Comparison of ENCODE assay signal across 8 cellular contexts in the genomic region with DNA sequence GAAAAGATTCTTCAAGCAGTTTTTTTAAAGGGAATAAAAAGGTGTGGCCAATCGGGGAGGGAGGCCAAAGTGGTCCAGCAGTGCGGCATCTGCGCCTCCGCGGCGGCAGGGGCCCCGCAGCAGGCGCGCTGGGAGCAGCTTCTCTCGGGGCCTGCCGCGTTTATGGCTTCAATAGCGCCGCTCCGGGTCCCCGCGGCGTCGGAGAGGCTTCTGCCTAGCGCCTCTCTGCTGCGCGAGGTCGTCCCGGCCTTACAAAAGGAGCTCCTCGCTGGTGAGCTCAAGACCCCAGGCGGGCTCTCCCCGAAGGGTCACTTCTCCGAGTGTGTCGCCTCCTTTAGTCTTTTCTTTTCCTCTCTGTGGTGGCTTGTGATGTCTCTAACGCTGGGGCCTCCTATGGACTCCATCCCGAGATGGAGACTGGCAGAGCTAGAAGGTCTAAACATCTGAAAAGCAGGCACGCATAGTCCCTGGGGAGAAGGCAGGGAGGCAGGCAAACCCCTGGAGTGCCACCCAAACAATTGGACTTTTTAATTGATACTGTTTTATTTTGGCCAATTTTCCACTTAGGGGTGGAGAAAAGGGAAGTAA.
DNase-seq lines count a peak whose midpoint lies in the region; ATAC-seq and TF ChIP-seq lines count a peak whose summit lies in the region.

No MANE protein-coding gene starts in this region.

- CTCF ChIA-PET in HEK293T (lab: Yijun Ruan, JAX), result no interaction called here

- no peak overlapping the region for H3K27ac ChIP-seq in stomach

- no peak overlapping the region for H3K4me3 ChIP-seq in astrocyte of the spinal cord (ENCODE audit: low read depth, low read length)
- peak overlapping the region; percentile 17 to 29 (median 22) for H3K4me3 ChIP-seq in stomach

- TF ChIP-seq CTCF in astrocyte of the spinal cord (IDR thresholded peaks at IDR 0.05; ENCODE audit: low read depth, low read length) (no peak), stomach (IDR thresholded peaks at IDR 0.05) (no peak)

- H3K27ac Mint-ChIP-seq in activated CD4-positive, alpha-beta T cell treated with anti-CD3 and anti-CD28 coated beads, Interleukin-2, amount 10 ng/mL, durations not matched to agents 24 days and 14 days, result no peak overlapping the region

- H3K27me3 Mint-ChIP-seq in activated CD4-positive, alpha-beta T cell treated with anti-CD3 and anti-CD28 coated beads, Interleukin-2, amount 10 ng/mL, durations not matched to agents 24 days and 14 days, result peaks cover 4% of the 10 kb centered on the region

- 22 to 47% (median 31%) methylated on average over 11 to 32 of the region's 32 CpGs for WGBS in stomach, 5 donors

- POLR2A ChIA-PET in HEK293T (lab: Yijun Ruan, JAX), result no interaction called here

- peak; percentile 60 for DNase-seq in activated CD4-positive, alpha-beta T cell treated with anti-CD3 and anti-CD28 coated beads, Interleukin-2, amount 10 ng/mL, durations not matched to agents 24 days and 14 days
- DNase-seq in activated CD4-positive, alpha-beta T cell treated with anti-CD3 and anti-CD28 coated beads, Interleukin-2, amount 50 U/mL, for 4 hours, result no peak
- peak; percentile 38 for DNase-seq in astrocyte of the spinal cord (ENCODE audit: low read depth, low spot score)
- DNase-seq in left kidney (ENCODE audit: low read depth, low spot score), result peak; percentile 77
- no peak for DNase-seq in stomach
- DNase-seq in HEK293T (ENCODE audit: extremely low spot score), result no peak

- intact Hi-C loops in activated CD4-positive, alpha-beta T cell treated with anti-CD3 and anti-CD28 coated beads, Interleukin-2, amount 10 ng/mL, durations not matched to agents 24 days and 14 days (cut with micrococcal nuclease), result loop anchor here (10.0 kb wide), 1 partner anchor 387 kb away; the partner anchor contains the start of gene ALS2
- intact Hi-C loops in stomach (cut with DNase I; ENCODE audit: low total_unique reads), result no loop called here

- peaks cover 0 to 11% (median 0%) of the 10 kb centered on the region in 3 donors for H3K27me3 ChIP-seq in stomach

- TF ChIP-seq EP300 in stomach (IDR thresholded peaks at IDR 0.05), result no peak

- H3K36me3 ChIP-seq in stomach, result no peaks in the 10 kb centered on the region

- H3K4me1 Mint-ChIP-seq in activated CD4-positive, alpha-beta T cell treated with anti-CD3 and anti-CD28 coated beads, Interleukin-2, amount 10 ng/mL, durations not matched to agents 24 days and 14 days, result peaks cover 22% of the 10 kb centered on the region

- TF ChIP-seq POLR2A in stomach (IDR thresholded peaks at IDR 0.05), result no peak

- no peaks in the 10 kb centered on the region for H3K9me3 ChIP-seq in stomach

- in situ Hi-C loops in astrocyte of the spinal cord (cut with HindIII; ENCODE audit: low sequenced_read_pairs), result no loop called here

- peaks cover 7 to 20% (median 10%) of the 10 kb centered on the region in 4 donors for H3K4me1 ChIP-seq in stomach

- no peaks in the 10 kb centered on the region for H3K36me3 Mint-ChIP-seq in activated CD4-positive, alpha-beta T cell treated with anti-CD3 and anti-CD28 coated beads, Interleukin-2, amount 10 ng/mL, durations not matched to agents 24 days and 14 days (ENCODE audit: low read depth)

- ATAC-seq in HG03457 (IDR thresholded peaks at IDR 0.05; ENCODE audit: unreplicated experiment) (no peak), GM21360 (IDR thresholded peaks at IDR 0.05; ENCODE audit: unreplicated experiment) (no peak)

- H3K4me3 Mint-ChIP-seq in activated CD4-positive, alpha-beta T cell treated with anti-CD3 and anti-CD28 coated beads, Interleukin-2, amount 10 ng/mL, durations not matched to agents 24 days and 14 days, result no peak overlapping the region

- no peaks in the 10 kb centered on the region for H3K9me3 Mint-ChIP-seq in activated CD4-positive, alpha-beta T cell treated with anti-CD3 and anti-CD28 coated beads, Interleukin-2, amount 10 ng/mL, durations not matched to agents 24 days and 14 days

TF ChIP-seq in HEK293T, 16 proteins besides CTCF, POLR2A, EP300 and RAD21:
- no peak for TF ChIP-seq PKNOX1 (IDR thresholded peaks at IDR 0.05)
- no peak for TF ChIP-seq ELF4 (IDR thresholded peaks at IDR 0.05)
- TF ChIP-seq FOXA1 (IDR thresholded peaks at IDR 0.05), result no peak
- no peak for TF ChIP-seq TARDBP (IDR thresholded peaks at IDR 0.05)
- no peak for TF ChIP-seq SUZ12 (IDR thresholded peaks at IDR 0.05)
- TF ChIP-seq ZNF384 (IDR thresholded peaks at IDR 0.05), result no peak
- no peak for TF ChIP-seq SP1 (IDR thresholded peaks at IDR 0.05)
- no peak for TF ChIP-seq HDGF (IDR thresholded peaks at IDR 0.05; ENCODE audit: borderline replicate concordance)

Comparison
In these comparisons a context has a peak if more than half of its experiments do, and no peak if none do; other contexts are left out.
1. DNase-seq: peak in activated CD4-positive, alpha-beta T cell treated with anti-CD3 and anti-CD28 coated beads, Interleukin-2, amount 10 ng/mL, durations not matched to agents 24 days and 14 days (single experiment), astrocyte of the spinal cord (single experiment) and left kidney (single experiment); none in activated CD4-positive, alpha-beta T cell treated with anti-CD3 and anti-CD28 coated beads, Interleukin-2, amount 50 U/mL, for 4 hours (0 of 2), stomach (single experiment) and HEK293T (single experiment).